In genomic region chrX:100883654-100884053, GRCh38 we compare ENCODE assay signal across 1 cellular context.
TF ChIP-seq lines count a peak whose summit lies in the region.

No MANE protein-coding gene starts in this region.

TF ChIP-seq in HepG2, 621 proteins besides CTCF, POLR2A, EP300 and RAD21 (continued from another document):
- TF ChIP-seq ZNF407 (CRISPR knock-in tag; IDR thresholded peaks at IDR 0.05; ENCODE audit: not compliant biosample characterization) (no peak), MED1 (CRISPR knock-in tag; IDR thresholded peaks at IDR 0.05) (no peak), ETV5 (CRISPR knock-in tag; IDR thresholded peaks at IDR 0.05; ENCODE audit: borderline replicate concordance) (peak; percentile 67; the same call in 1 of the 2 replicates), REPIN1 (CRISPR knock-in tag; IDR thresholded peaks at IDR 0.05; ENCODE audit: borderline replicate concordance, low read depth) (no peak), KLF13 (CRISPR knock-in tag; IDR thresholded peaks at IDR 0.05) (no peak), GPN1 (CRISPR knock-in tag; IDR thresholded peaks at IDR 0.05; ENCODE audit: borderline replicate concordance) (no peak), ELF3 (CRISPR knock-in tag; IDR thresholded peaks at IDR 0.05) (peak; percentile 44; the same call in 1 of the 2 replicates), CREM (IDR thresholded peaks at IDR 0.05) (peak; percentile 57; the same call in 1 of the 2 replicates), CREM (CRISPR knock-in tag; IDR thresholded peaks at IDR 0.05) (no peak), ZNF639 (CRISPR knock-in tag; conservative IDR thresholded peaks at IDR 0.05) (no peak), TEAD3 (CRISPR knock-in tag; optimal IDR thresholded peaks at IDR 0.05; ENCODE audit: borderline replicate concordance) (no peak), IKZF1 (IDR thresholded peaks at IDR 0.05) (no peak), SOX5 (CRISPR knock-in tag; IDR thresholded peaks at IDR 0.05; ENCODE audit: borderline replicate concordance) (peak; percentile 35; the same call in 1 of the 2 replicates), UBTF (CRISPR knock-in tag; IDR thresholded peaks at IDR 0.05) (no peak), ZNF282 (IDR thresholded peaks at IDR 0.05; ENCODE audit: partially characterized antibody) (no peak), TCF7 (IDR thresholded peaks at IDR 0.05; ENCODE audit: low read depth) (peak; percentile 73), ZBTB10 (CRISPR knock-in tag; IDR thresholded peaks at IDR 0.05; ENCODE audit: borderline replicate concordance) (no peak), ZUFSP (CRISPR knock-in tag; IDR thresholded peaks at IDR 0.05; ENCODE audit: borderline replicate concordance) (no peak), TCF12 (IDR thresholded peaks at IDR 0.05) (no peak), TCF12 (CRISPR knock-in tag; IDR thresholded peaks at IDR 0.05) (no peak), ELF1 (CRISPR knock-in tag; IDR thresholded peaks at IDR 0.05) (no peak), CEBPG (CRISPR knock-in tag; IDR thresholded peaks at IDR 0.05) (no peak), NR2F2 (IDR thresholded peaks at IDR 0.05; ENCODE audit: borderline replicate concordance, low read depth) (peak; percentile 56; the same call in 1 of the 2 replicates), KDM3A (CRISPR knock-in tag; IDR thresholded peaks at IDR 0.05; ENCODE audit: low read depth) (no peak), ZNF281 (CRISPR knock-in tag; IDR thresholded peaks at IDR 0.05; ENCODE audit: borderline replicate concordance) (no peak), SOX13 (IDR thresholded peaks at IDR 0.05) (no peak), SOX13 (CRISPR knock-in tag; conservative IDR thresholded peaks at IDR 0.05 in 1 of 2, IDR thresholded peaks at IDR 0.05 in 1 of 2) (peak in 1 of 2 experiments; percentile 74; a peak in 2 of 4 replicates), NFIC (IDR thresholded peaks at IDR 0.05; ENCODE audit: low read length) (peak; percentile 58; the same call in 1 of the 2 replicates)
